Comparison of ENCODE assay signal across 15 cellular contexts in the genomic region with DNA sequence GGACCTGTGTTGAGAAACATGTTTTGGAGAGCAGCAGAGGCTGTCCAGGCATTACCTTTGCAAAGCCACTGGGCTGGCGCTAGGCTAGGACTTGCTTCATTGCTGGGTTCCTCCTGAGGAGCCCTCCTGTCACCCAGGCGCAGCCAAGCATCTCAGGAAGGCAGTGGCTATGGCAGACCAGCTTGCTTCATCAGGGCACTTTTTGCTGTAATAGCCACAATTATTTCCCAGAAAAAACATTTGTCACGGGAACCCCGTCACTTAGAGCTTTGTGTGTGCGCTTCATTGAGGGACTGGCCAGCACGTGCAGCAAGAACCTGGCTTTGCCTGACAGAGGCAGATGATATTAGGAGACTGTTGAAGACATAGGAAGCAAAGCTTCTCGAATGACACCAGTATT. TPM values are rescaled to one million over a fixed set of nuclear protein-coding genes. Genes with fewer than 3 reads are reported as not detected.
DNase-seq lines count a peak whose midpoint lies in the region; ATAC-seq and TF ChIP-seq lines count a peak whose summit lies in the region.
"Had no signal": no experiment of that assay in that cellular context is flagged by ENCODE, and none has a peak within 500 bp of the region (broad histone marks: within the 10 kb centered on the region; RNA-seq: fewer than 3 reads in every experiment).

No MANE protein-coding gene starts in this region.

- no peak for TF ChIP-seq POLR2A in NB4 (IDR thresholded peaks at IDR 0.05; ENCODE audit: extremely low read depth, insufficient read length)

- no peak overlapping the region for H4K12ac ChIP-seq in trophoblast cell (ENCODE audit: low read depth, low read length)

- no peak overlapping the region for H3K23ac ChIP-seq in trophoblast cell (ENCODE audit: low read length)

- no peaks in the 10 kb centered on the region for H3K27me3 ChIP-seq in trophoblast cell (ENCODE audit: insufficient read depth, low read length)
- H3K27me3 ChIP-seq: BLaER1 had no signal

- H3K27ac Mint-ChIP-seq in dendritic cell treated with granulocyte-macrophage colony-stimulating factor and Interleukin-4, amounts not matched to agents 40 ng/mL and 50 ng/mL, for 4 days, result peak overlapping the region; percentile 50
- no peak overlapping the region for H3K27ac Mint-ChIP-seq in stimulated activated memory B cell treated with anti-CD40 and anti-IgM and Interleukin-4, amounts not matched to agents 10 μg/mL and 1 μg/mL and 100 μg/mL, for 72 hours

- ATAC-seq in stimulated activated memory B cell treated with anti-CD40 and anti-IgM and Interleukin-4, amounts not matched to agents 10 μg/mL and 1 μg/mL and 100 μg/mL, for 72 hours, result no peak
- ATAC-seq: GM12878 had no signal

- intact Hi-C loops in dendritic cell treated with granulocyte-macrophage colony-stimulating factor and Interleukin-4, amounts not matched to agents 40 ng/mL and 50 ng/mL, for 4 days (cut with micrococcal nuclease), result no loop called here

- H3K36me3 ChIP-seq in trophoblast cell (ENCODE audit: control insufficient read depth in 1 of 2, insufficient read depth in 2 of 2, low read length in 2 of 2), result no peaks in the 10 kb centered on the region
- H3K36me3 ChIP-seq: BLaER1 had no signal

- H3K4me1 Mint-ChIP-seq in dendritic cell treated with granulocyte-macrophage colony-stimulating factor and Interleukin-4, amounts not matched to agents 40 ng/mL and 50 ng/mL, for 4 days (ENCODE audit: low read depth), result peaks cover 42% of the 10 kb centered on the region
- peaks cover 22% of the 10 kb centered on the region for H3K4me1 Mint-ChIP-seq in stimulated activated memory B cell treated with anti-CD40 and anti-IgM and Interleukin-4, amounts not matched to agents 10 μg/mL and 1 μg/mL and 100 μg/mL, for 72 hours

- peak overlapping the region; percentile 25 for H2BK12ac ChIP-seq in trophoblast cell (ENCODE audit: low read length)

- no peak overlapping the region for H2BK5ac ChIP-seq in trophoblast cell (ENCODE audit: low read depth, low read length, poor library complexity)

- H3K9me3 Mint-ChIP-seq in dendritic cell treated with granulocyte-macrophage colony-stimulating factor and Interleukin-4, amounts not matched to agents 40 ng/mL and 50 ng/mL, for 4 days, result no peaks in the 10 kb centered on the region
- H3K9me3 Mint-ChIP-seq in stimulated activated memory B cell treated with anti-CD40 and anti-IgM and Interleukin-4, amounts not matched to agents 10 μg/mL and 1 μg/mL and 100 μg/mL, for 72 hours, result no peaks in the 10 kb centered on the region

- no peaks in the 10 kb centered on the region for H3K36me3 Mint-ChIP-seq in dendritic cell treated with granulocyte-macrophage colony-stimulating factor and Interleukin-4, amounts not matched to agents 40 ng/mL and 50 ng/mL, for 4 days (ENCODE audit: low read depth)
- no peaks in the 10 kb centered on the region for H3K36me3 Mint-ChIP-seq in stimulated activated memory B cell treated with anti-CD40 and anti-IgM and Interleukin-4, amounts not matched to agents 10 μg/mL and 1 μg/mL and 100 μg/mL, for 72 hours

- no peak overlapping the region for H3K4me2 ChIP-seq in trophoblast cell (ENCODE audit: low read length)
- H3K4me2 ChIP-seq: BLaER1 had no signal

- peaks cover 5% of the 10 kb centered on the region for H3K79me1 ChIP-seq in trophoblast cell (ENCODE audit: low read length)

- peak overlapping the region; percentile 24 for H2AK5ac ChIP-seq in trophoblast cell (ENCODE audit: low read length)

- no peaks in the 10 kb centered on the region for H3K9me3 ChIP-seq in trophoblast cell (ENCODE audit: insufficient read depth, low read depth, low read length)
- H3K9me3 ChIP-seq: BLaER1 had no signal

- no peaks in the 10 kb centered on the region for H3K27me3 Mint-ChIP-seq in dendritic cell treated with granulocyte-macrophage colony-stimulating factor and Interleukin-4, amounts not matched to agents 40 ng/mL and 50 ng/mL, for 4 days
- no peaks in the 10 kb centered on the region for H3K27me3 Mint-ChIP-seq in stimulated activated memory B cell treated with anti-CD40 and anti-IgM and Interleukin-4, amounts not matched to agents 10 μg/mL and 1 μg/mL and 100 μg/mL, for 72 hours

- no peaks in the 10 kb centered on the region for H3K79me2 ChIP-seq in trophoblast cell (ENCODE audit: control insufficient read depth, insufficient read depth, low read length, poor library complexity)

- no peak overlapping the region for H2BK120ac ChIP-seq in trophoblast cell (ENCODE audit: insufficient read depth, low read length, poor library complexity)

- H3K4me1 ChIP-seq in trophoblast cell (ENCODE audit: control insufficient read depth in 1 of 2, insufficient read depth in 2 of 2, low read length in 2 of 2), result peaks cover 13% of the 10 kb centered on the region in 2 experiments

- no peak overlapping the region for H3K9ac ChIP-seq in trophoblast cell (ENCODE audit: low read length)
- H3K9ac ChIP-seq: BLaER1 had no signal

- no peak overlapping the region for H4K8ac ChIP-seq in trophoblast cell (ENCODE audit: low read depth, low read length)

- H3K18ac ChIP-seq in trophoblast cell (ENCODE audit: low read length), result no peak overlapping the region

- no CpG with 5 or more reads among the region's 7 CpGs for WGBS in trophoblast cell (ENCODE audit: extremely low coverage, insufficient coverage, insufficient read length)

- H3K4me3 Mint-ChIP-seq in dendritic cell treated with granulocyte-macrophage colony-stimulating factor and Interleukin-4, amounts not matched to agents 40 ng/mL and 50 ng/mL, for 4 days, result no peak overlapping the region
- no peak overlapping the region for H3K4me3 Mint-ChIP-seq in stimulated activated memory B cell treated with anti-CD40 and anti-IgM and Interleukin-4, amounts not matched to agents 10 μg/mL and 1 μg/mL and 100 μg/mL, for 72 hours

- TF ChIP-seq CTCF in NB4 (IDR thresholded peaks at IDR 0.05; ENCODE audit: low read depth, low read length), result no peak

- no peak overlapping the region for H3K14ac ChIP-seq in trophoblast cell (ENCODE audit: low read length)

- H3K4me3 ChIP-seq in NB4 (ENCODE audit: low read depth, low read length), result no peak overlapping the region
- no peak overlapping the region for H3K4me3 ChIP-seq in trophoblast cell (ENCODE audit: low read depth, low read length)
- H3K4me3 ChIP-seq: BLaER1, GM12878 had no signal

- DNase-seq in SIG-M5 treated with dmso at 0.1 percent for 504 hours (lab: John Stamatoyannopoulos, UW; ENCODE audit: unreplicated experiment) (peak; percentile 43), SIG-M5 (lab: John Stamatoyannopoulos, UW) (no peak), NB4 (ENCODE audit: low read depth) (peak; percentile 87), trophoblast cell (no peak), D341Med (ENCODE audit: low spot score) (no peak), NCI-H526 (lab: John Stamatoyannopoulos, UW) (no peak)
- DNase-seq: COR-L47, HCEC 1CT, NCI-H2029, NCI-H2171 treated with DMSO at 0.1 percent for 48 hours had no signal

- no peak overlapping the region for H4K91ac ChIP-seq in trophoblast cell (ENCODE audit: low read depth, low read length)

- H3K4ac ChIP-seq in trophoblast cell (ENCODE audit: low read depth, low read length), result no peak overlapping the region

- no peak overlapping the region for H2AFZ ChIP-seq in trophoblast cell (ENCODE audit: insufficient read depth, low read length, poor library complexity)

- H3K27ac ChIP-seq in trophoblast cell (ENCODE audit: low read depth, low read length), result no peak overlapping the region
- H3K27ac ChIP-seq: 22Rv1, BLaER1 had no signal

RNA-seq across cellular contexts. Expression of gene SLC20A1, which starts 36.4 kb away (rescaled TPM):
- polyA plus RNA-seq in trophoblast cell (2013), result 25.1 and 26.0 TPM in 2 replicates

RNA-seq across cellular contexts. Expression of gene NT5DC4, which starts 38.7 kb away (rescaled TPM):
- polyA plus RNA-seq in trophoblast cell (2013), result not detected in 2 replicates

Comparison
In these comparisons a context has a peak if more than half of its experiments do, and no peak if none do; other contexts are left out.
1. DNase-seq: peak in SIG-M5 treated with dmso at 0.1 percent for 504 hours (single experiment) and NB4 (single experiment); none in SIG-M5 (single experiment), trophoblast cell (0 of 2), D341Med (single experiment) and NCI-H526 (0 of 2).